9 cellular contexts compared by ENCODE assay signal in the genomic region with DNA sequence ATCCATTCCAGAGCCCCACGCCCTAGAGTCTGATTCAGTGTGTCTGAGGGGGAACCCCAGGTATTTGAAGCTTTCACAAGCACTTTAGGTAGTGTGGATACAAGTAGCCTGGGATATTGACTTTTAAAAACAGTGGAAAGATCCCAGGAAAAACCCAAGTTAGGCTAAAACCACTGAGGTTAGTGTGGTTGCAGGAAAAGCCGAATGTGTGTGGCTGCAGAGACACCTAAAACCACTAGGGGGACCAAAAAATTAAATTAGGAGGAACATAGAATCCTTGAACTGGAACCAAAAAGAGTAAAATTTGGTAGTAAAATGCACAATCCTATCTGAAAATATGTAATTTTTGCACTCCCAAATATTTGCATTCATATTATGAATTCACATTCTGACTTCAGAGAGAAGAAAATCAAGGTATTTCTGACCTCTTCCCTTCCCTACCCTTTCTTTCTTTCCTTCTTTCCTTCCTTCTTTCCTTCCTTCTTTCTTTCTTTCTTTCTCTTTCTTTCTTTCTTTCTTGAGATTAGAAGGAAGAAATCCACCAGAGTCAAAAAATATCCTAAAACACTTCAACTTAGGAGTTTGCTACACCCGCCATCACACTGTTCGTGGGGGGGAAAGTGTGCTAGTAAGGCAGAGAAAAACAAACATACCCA.
A peak's percentile ranks its signal among the peaks of the same experiment; 100 is the strongest.
DNase-seq lines count a peak whose midpoint lies in the region; ATAC-seq and TF ChIP-seq lines count a peak whose summit lies in the region.
"Had no signal": no experiment of that assay in that cellular context is flagged by ENCODE, and none has a peak within 500 bp of the region (broad histone marks: within the 10 kb centered on the region; RNA-seq: fewer than 3 reads in every experiment).

No MANE protein-coding gene starts in this region.

- DNase-seq in NCI-H1417 (lab: John Stamatoyannopoulos, UW): peak in 2 of 3 experiments; percentile 8 to 30
- DNase-seq in NCI-H1417 treated with DMSO at 0.1 percent for 48 hours (lab: John Stamatoyannopoulos, UW): no peak
- DNase-seq in kidney tubule cell (ENCODE audit: low spot score): peak; percentile 20
- no peak for DNase-seq in DMS79 (lab: John Stamatoyannopoulos, UW)

- H3K27ac ChIP-seq in VCaP: no peak overlapping the region
- H3K27ac ChIP-seq: BLaER1 treated with 17β-estradiol and CSF1 and Interleukin-3, amounts not matched to agents 10 nM and 100 nM had no signal

- peak; percentile 90 for TF ChIP-seq CTCF in VCaP (conservative IDR thresholded peaks at IDR 0.05)

- ATAC-seq in GM19035 (IDR thresholded peaks at IDR 0.05; ENCODE audit: unreplicated experiment) (peak; percentile 69), HG03457 (IDR thresholded peaks at IDR 0.05; ENCODE audit: unreplicated experiment) (peak; percentile 61), HG03196 (IDR thresholded peaks at IDR 0.05; ENCODE audit: unreplicated experiment) (no peak)

Comparison
In these comparisons a context has a peak if more than half of its experiments do, and no peak if none do; other contexts are left out.
1. DNase-seq: peak in NCI-H1417 (2 of 3) and kidney tubule cell (single experiment); none in NCI-H1417 treated with DMSO at 0.1 percent for 48 hours (single experiment) and DMS79 (single experiment).